ENCODE assay signal across 24 cellular contexts in the genomic region with DNA sequence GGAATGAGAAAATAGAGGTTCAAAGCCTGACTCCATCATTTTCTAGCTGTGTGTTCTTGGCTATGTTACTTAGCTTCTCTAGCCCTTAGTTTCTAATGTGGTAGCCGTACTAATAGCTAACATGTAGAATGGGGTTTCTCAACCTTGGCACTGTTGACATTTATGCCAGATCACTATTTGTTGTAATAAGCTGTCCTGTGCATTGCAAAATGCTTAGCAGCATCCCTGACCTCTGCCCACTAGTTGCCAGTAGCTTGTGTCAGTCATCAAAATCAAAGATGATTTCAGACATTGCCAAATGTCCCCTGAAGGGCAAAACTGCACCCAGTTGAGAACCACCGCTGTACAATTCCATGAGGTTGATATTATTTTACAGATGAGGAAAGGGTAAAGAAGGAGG. TPM values are rescaled to one million over a fixed set of nuclear protein-coding genes. Genes with fewer than 3 reads are reported as not detected.
"Had no signal": no experiment of that assay in that cellular context is flagged by ENCODE, and none has a peak within 500 bp of the region (broad histone marks: within the 10 kb centered on the region; RNA-seq: fewer than 3 reads in every experiment).

No MANE protein-coding gene starts in this region.

- H3K4me2 ChIP-seq: hepatocyte, neural progenitor cell had no signal

- ATAC-seq: left ventricle myocardium superior; lower lobe of right lung; natural killer cell; sciatic nerve; stimulated activated effector memory CD8-positive, alpha-beta T cell treated with anti-CD3 and anti-CD28 coated beads, Interleukin-12 subunit alpha, Interleukin-12 subunit beta, amount 100 ng/mL, for 72 hours; upper lobe of right lung had no signal

- FAIRE-seq: small intestine, urothelium cell line had no signal

- H3K4me3 ChIP-seq: hepatocyte, lower lobe of right lung, neural progenitor cell, ovary, right atrium auricular region, spleen, suprapubic skin, thoracic aorta, tibial artery, upper lobe of right lung had no signal

- H3K9ac ChIP-seq: neural progenitor cell had no signal

- H3K27ac ChIP-seq: hepatocyte, lower lobe of right lung, neural progenitor cell, ovary, right atrium auricular region, suprapubic skin, thoracic aorta, tibial artery, upper lobe of right lung had no signal

- H3K36me3 ChIP-seq: lower lobe of right lung, neural progenitor cell, ovary, right atrium auricular region, spleen, suprapubic skin, thoracic aorta, tibial artery, upper lobe of right lung had no signal

- H3K79me2 ChIP-seq: hepatocyte had no signal

- H2AFZ ChIP-seq: hepatocyte, neural progenitor cell had no signal

- DNase-seq: islet precursor cell; left ventricle myocardium superior; lower lobe of right lung; mesendoderm; naive B cell; natural killer cell; nephron progenitor cell; ovary; small intestine; spleen; stimulated activated CD4-positive, alpha-beta T cell treated with anti-CD3 and anti-CD28 coated beads, Interleukin-4, amount 100 ng/mL, for 24 hours; stimulated activated naive CD4-positive, alpha-beta T cell; tibial artery; trophoblast cell; upper lobe of right lung had no signal

- H3K27me3 ChIP-seq: hepatocyte, neural progenitor cell, ovary, right atrium auricular region, spleen, suprapubic skin, tibial artery, upper lobe of right lung had no signal

- H3K4me1 ChIP-seq: lower lobe of right lung, neural progenitor cell, right atrium auricular region, spleen, suprapubic skin, tibial artery, upper lobe of right lung had no signal

- H3K9me3 ChIP-seq: lower lobe of right lung, ovary, right atrium auricular region, spleen, suprapubic skin, thoracic aorta, tibial artery, upper lobe of right lung had no signal

RNA-seq across cellular contexts. Expression of gene ADAMTS3, which starts 18.3 kb away (rescaled TPM):
- total RNA-seq: mononuclear cell had no signal
